34 cellular contexts compared by ENCODE assay signal in the genomic region with DNA sequence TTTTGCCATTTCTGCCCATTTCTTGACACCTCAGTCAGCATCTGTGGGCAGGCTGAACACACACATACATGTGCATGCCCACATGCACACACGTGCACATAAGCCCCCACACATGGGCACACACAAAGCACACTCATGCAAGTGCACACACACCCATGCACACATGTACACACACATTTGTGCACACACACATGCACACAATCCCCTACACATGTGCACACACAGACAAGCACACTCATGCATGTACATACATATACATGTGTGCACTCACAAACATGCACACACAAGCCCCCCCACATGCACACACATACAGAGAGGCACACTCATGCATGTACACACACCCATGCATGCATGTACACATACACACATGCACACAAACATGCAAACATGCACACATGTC.
"Had no signal": no experiment of that assay in that cellular context is flagged by ENCODE, and none has a peak within 500 bp of the region (broad histone marks: within the 10 kb centered on the region; RNA-seq: fewer than 3 reads in every experiment).

No MANE protein-coding gene starts in this region.

- H3K27ac ChIP-seq: adrenal gland, breast epithelium, VCaP had no signal

- H3K36me3 ChIP-seq: adrenal gland, breast epithelium had no signal

- H3K9me3 ChIP-seq: adrenal gland, body of pancreas had no signal

- ATAC-seq: activated naive CD4-positive, alpha-beta T cell treated with anti-CD3 and anti-CD28 coated beads, Interleukin-2, amount 50 U/mL, for 72 hours; activated T-cell treated with anti-CD3 and anti-CD28 coated beads, Interleukin-2, amount 50 U/mL, for 4 hours; Panc1; SK-N-SH treated with all-trans-retinoic acid at 6 μM for 48 hours had no signal

- H3K4me3 ChIP-seq: adrenal gland, body of pancreas, breast epithelium had no signal

- FAIRE-seq: astrocyte had no signal

- DNase-seq: activated B cell treated with CpG ODN at 0.5 μM for 24 hours; activated CD4-positive, alpha-beta memory T cell treated with anti-CD3 and anti-CD28 coated beads for 36 hours; activated CD4-positive, alpha-beta T cell treated with anti-CD3 and anti-CD28 coated beads for 4 hours; activated CD4-positive, alpha-beta T cell treated with anti-CD3 and anti-CD28 coated beads, Interleukin-2, amount 50 U/mL, for 1 hour; activated CD4-positive, CD25-positive, alpha-beta regulatory T cell treated with anti-CD3 and anti-CD28 coated beads, Interleukin-2, amount 50 U/mL, for 72 hours; activated CD8-positive, alpha-beta memory T cell treated with anti-CD3 and anti-CD28 coated beads, Interleukin-2, amount 50 U/mL, for 4 hours; activated gamma-delta T cell treated with Interleukin-2 at 50 U/mL for 16 hours; activated naive CD4-positive, alpha-beta T cell treated with anti-CD3 and anti-CD28 coated beads for 36 hours; activated T-cell treated with anti-CD3 and anti-CD28 coated beads for 4 hours; activated T-cell treated with anti-CD3 and anti-CD28 coated beads, Interleukin-2, amount 50 U/mL, for 4 hours; adrenal gland; body of pancreas; central memory CD4-positive, alpha-beta T cell; Karpas-422; NCI-H1105; NCI-H1417 treated with DMSO at 0.1 percent for 48 hours; NCI-H187 treated with DMSO at 0.1 percent for 48 hours; NCI-H2081; NCI-H2171 treated with DMSO at 0.1 percent for 48 hours; NCI-H2227 treated with DMSO at 0.1 percent for 48 hours; NCI-H446 treated with DMSO at 0.1 percent for 48 hours; NCI-H524; NCI-H69; NCI-H82; SIG-M5; T-helper 1 cell; T-helper 2 cell; T-helper 9 cell had no signal

- H3K4me1 ChIP-seq: adrenal gland, breast epithelium had no signal

- H3K27me3 ChIP-seq: adrenal gland, body of pancreas had no signal
